ENCODE assay signal across 1 cellular context in genomic region chr3:128609294-128609693, GRCh38.
TF ChIP-seq lines count a peak whose summit lies in the region.

No MANE protein-coding gene starts in this region.

TF ChIP-seq in GM23338, 12 proteins besides CTCF, POLR2A, EP300 and RAD21 (continued from another document):
- TF ChIP-seq, protein P1, sequence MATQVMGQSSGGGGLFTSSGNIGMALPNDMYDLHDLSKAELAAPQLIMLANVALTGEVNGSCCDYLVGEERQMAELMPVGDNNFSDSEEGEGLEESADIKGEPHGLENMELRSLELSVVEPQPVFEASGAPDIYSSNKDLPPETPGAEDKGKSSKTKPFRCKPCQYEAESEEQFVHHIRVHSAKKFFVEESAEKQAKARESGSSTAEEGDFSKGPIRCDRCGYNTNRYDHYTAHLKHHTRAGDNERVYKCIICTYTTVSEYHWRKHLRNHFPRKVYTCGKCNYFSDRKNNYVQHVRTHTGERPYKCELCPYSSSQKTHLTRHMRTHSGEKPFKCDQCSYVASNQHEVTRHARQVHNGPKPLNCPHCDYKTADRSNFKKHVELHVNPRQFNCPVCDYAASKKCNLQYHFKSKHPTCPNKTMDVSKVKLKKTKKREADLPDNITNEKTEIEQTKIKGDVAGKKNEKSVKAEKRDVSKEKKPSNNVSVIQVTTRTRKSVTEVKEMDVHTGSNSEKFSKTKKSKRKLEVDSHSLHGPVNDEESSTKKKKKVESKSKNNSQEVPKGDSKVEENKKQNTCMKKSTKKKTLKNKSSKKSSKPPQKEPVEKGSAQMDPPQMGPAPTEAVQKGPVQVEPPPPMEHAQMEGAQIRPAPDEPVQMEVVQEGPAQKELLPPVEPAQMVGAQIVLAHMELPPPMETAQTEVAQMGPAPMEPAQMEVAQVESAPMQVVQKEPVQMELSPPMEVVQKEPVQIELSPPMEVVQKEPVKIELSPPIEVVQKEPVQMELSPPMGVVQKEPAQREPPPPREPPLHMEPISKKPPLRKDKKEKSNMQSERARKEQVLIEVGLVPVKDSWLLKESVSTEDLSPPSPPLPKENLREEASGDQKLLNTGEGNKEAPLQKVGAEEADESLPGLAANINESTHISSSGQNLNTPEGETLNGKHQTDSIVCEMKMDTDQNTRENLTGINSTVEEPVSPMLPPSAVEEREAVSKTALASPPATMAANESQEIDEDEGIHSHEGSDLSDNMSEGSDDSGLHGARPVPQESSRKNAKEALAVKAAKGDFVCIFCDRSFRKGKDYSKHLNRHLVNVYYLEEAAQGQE (IDR thresholded peaks at IDR 0.05; ENCODE audit: unreplicated experiment) = no peak
- TF ChIP-seq ETS1 (IDR thresholded peaks at IDR 0.05) (no peak), ZNF331 (CRISPR knock-in tag; IDR thresholded peaks at IDR 0.05; ENCODE audit: low read depth) (no peak), ZNF114 (CRISPR knock-in tag; IDR thresholded peaks at IDR 0.05) (no peak)
TF ChIP-seq in GM23338: peak in this region for 0.
